13 cellular contexts compared by ENCODE assay signal in genomic region chr19:10233946-10234345, GRCh38. TPM values are rescaled to one million over a fixed set of nuclear protein-coding genes. Genes with fewer than 3 reads are reported as not detected.
A peak's percentile ranks its signal among the peaks of the same experiment; 100 is the strongest.
DNase-seq lines count a peak whose midpoint lies in the region; ATAC-seq and TF ChIP-seq lines count a peak whose summit lies in the region.
"Had no signal": no experiment of that assay in that cellular context is flagged by ENCODE, and none has a peak within 500 bp of the region (broad histone marks: within the 10 kb centered on the region; RNA-seq: fewer than 3 reads in every experiment).

No MANE protein-coding gene starts in this region.

- no peak overlapping the region for H3K27ac ChIP-seq in CD4-positive, alpha-beta T cell (ENCODE audit: low read depth, low read length)
- H3K27ac ChIP-seq in DOHH2 (ENCODE audit: low read depth, low read length) (peak overlapping the region; percentile 100), OCI-LY7 (ENCODE audit: low read depth, low read length, poor library complexity, severe bottlenecking) (peak overlapping the region; percentile 95), ascending aorta (no peak overlapping the region)
- H3K27ac ChIP-seq: KMS-11 had no signal

- H3K9me2 ChIP-seq in DOHH2 (replicated peaks; ENCODE audit: control insufficient read depth, low read length) (no peaks in the 10 kb centered on the region), OCI-LY7 (ENCODE audit: insufficient read depth, low read length) (no peaks in the 10 kb centered on the region)

- H3K27me3 ChIP-seq in CD4-positive, alpha-beta T cell (ENCODE audit: control insufficient read depth, insufficient read depth, low read length): no peaks in the 10 kb centered on the region
- H3K27me3 ChIP-seq in DOHH2 (ENCODE audit: control insufficient read depth, low read length): no peaks in the 10 kb centered on the region
- no peaks in the 10 kb centered on the region for H3K27me3 ChIP-seq in ascending aorta
- H3K27me3 ChIP-seq: BLaER1 treated with 17β-estradiol and CSF1 and Interleukin-3, amounts not matched to agents 10 nM and 100 nM had no signal

- H4K20me1 ChIP-seq in DOHH2 (ENCODE audit: control insufficient read depth, insufficient read depth, low read depth, low read length) (no peaks in the 10 kb centered on the region), OCI-LY7 (ENCODE audit: insufficient read depth, low read length) (no peaks in the 10 kb centered on the region)

- peaks cover 65% of the 10 kb centered on the region for H3F3A ChIP-seq in DOHH2 (ENCODE audit: control insufficient read depth, insufficient read depth)

- CTCF ChIA-PET in CD4-positive, alpha-beta T cell (lab: Charles Lee): interaction anchor here (2.0 kb wide), 1 partner anchor 16 kb away, joined by 12 read pairs; no protein-coding TSS in a partner anchor
- CTCF ChIA-PET in OCI-LY7 (lab: Charles Lee; ENCODE audit: unreplicated experiment): no interaction called here
- CTCF ChIA-PET in Calu3 (lab: Charles Lee): no interaction called here

- no peaks in the 10 kb centered on the region for H3K36me3 Mint-ChIP-seq in CD4-positive, alpha-beta T cell (ENCODE audit: low read depth)
- H3K36me3 Mint-ChIP-seq in Calu3 (ENCODE audit: insufficient read depth, unreplicated experiment) (peaks cover 28% of the 10 kb centered on the region), mesothelial cell of epicardium (no peaks in the 10 kb centered on the region)

- peak overlapping the region; percentile 55 for H3K4me3 ChIP-seq in DOHH2 (ENCODE audit: low read length)
- H3K4me3 ChIP-seq in OCI-LY7 (ENCODE audit: low read depth, low read length, poor library complexity, severe bottlenecking): no peak overlapping the region
- H3K4me3 ChIP-seq in ascending aorta: no peak overlapping the region
- H3K4me3 ChIP-seq: BLaER1 treated with 17β-estradiol and CSF1 and Interleukin-3, amounts not matched to agents 10 nM and 100 nM had no signal

- no peak for DNase-seq in CD4-positive, alpha-beta T cell
- peak; percentile 50 for DNase-seq in OCI-LY7 (ENCODE audit: low spot score)
- DNase-seq in germinal center (ENCODE audit: low spot score): peak; percentile 33
- DNase-seq in ascending aorta (ENCODE audit: low spot score in 2 of 2): no peak
- DNase-seq in Calu3: no peak
- DNase-seq in mesothelial cell of epicardium (ENCODE audit: low spot score in 2 of 2, unreplicated experiment in 2 of 2): no peak
- no peak for DNase-seq in DMS53 treated with DMSO at 0.1 percent for 48 hours (lab: John Stamatoyannopoulos, UW; ENCODE audit: unreplicated experiment)
- DNase-seq: ACHN, DND-41, H9 had no signal

- H3K9me3 ChIP-seq in CD4-positive, alpha-beta T cell (ENCODE audit: control insufficient read depth, low read length): no peaks in the 10 kb centered on the region
- no peaks in the 10 kb centered on the region for H3K9me3 ChIP-seq in DOHH2 (ENCODE audit: control insufficient read depth, insufficient read depth, low read length)
- no peaks in the 10 kb centered on the region for H3K9me3 ChIP-seq in OCI-LY7 (ENCODE audit: low read length)
- H3K9me3 ChIP-seq in ascending aorta: no peaks in the 10 kb centered on the region
- H3K9me3 ChIP-seq: BLaER1 treated with 17β-estradiol and CSF1 and Interleukin-3, amounts not matched to agents 10 nM and 100 nM had no signal

- no peak overlapping the region for H3K4me3 Mint-ChIP-seq in CD4-positive, alpha-beta T cell
- no peak overlapping the region for H3K4me3 Mint-ChIP-seq in Calu3 (ENCODE audit: low read depth, unreplicated experiment)
- H3K4me3 Mint-ChIP-seq in mesothelial cell of epicardium: no peak overlapping the region
- H3K4me3 Mint-ChIP-seq: H9 had no signal

- H3K79me2 ChIP-seq in DOHH2 (ENCODE audit: control insufficient read depth, low read length) (peaks cover 57% of the 10 kb centered on the region), OCI-LY7 (ENCODE audit: insufficient read depth, low read depth, low read length) (peaks cover 51% of the 10 kb centered on the region)

- peaks cover 39% of the 10 kb centered on the region for H3K36me3 ChIP-seq in DOHH2 (ENCODE audit: control insufficient read depth, low read length)
- H3K36me3 ChIP-seq in OCI-LY7 (ENCODE audit: insufficient read depth, low read length): peaks cover 14% of the 10 kb centered on the region
- H3K36me3 ChIP-seq in ascending aorta: no peaks in the 10 kb centered on the region
- H3K36me3 ChIP-seq: BLaER1 treated with 17β-estradiol and CSF1 and Interleukin-3, amounts not matched to agents 10 nM and 100 nM had no signal

- peaks cover 30% of the 10 kb centered on the region for H3K4me1 Mint-ChIP-seq in CD4-positive, alpha-beta T cell (ENCODE audit: low read depth)
- H3K4me1 Mint-ChIP-seq in Calu3 (ENCODE audit: low read depth, unreplicated experiment) (no peaks in the 10 kb centered on the region), mesothelial cell of epicardium (peaks cover 14% of the 10 kb centered on the region)

- peak overlapping the region; percentile 24 for H3K27ac Mint-ChIP-seq in CD4-positive, alpha-beta T cell
- no peak overlapping the region for H3K27ac Mint-ChIP-seq in Calu3 (ENCODE audit: unreplicated experiment)
- H3K27ac Mint-ChIP-seq in mesothelial cell of epicardium: no peak overlapping the region
- H3K27ac Mint-ChIP-seq: H9 had no signal

- peak overlapping the region; percentile 85 for H3K4me2 ChIP-seq in DOHH2 (ENCODE audit: low read length)
- peak overlapping the region; percentile 45 for H3K4me2 ChIP-seq in OCI-LY7 (ENCODE audit: low read length)
- H3K4me2 ChIP-seq: KMS-11 had no signal

- H2AFZ ChIP-seq in OCI-LY7 (ENCODE audit: low read length): no peak overlapping the region

- no peaks in the 10 kb centered on the region for H3K9me3 Mint-ChIP-seq in CD4-positive, alpha-beta T cell
- H3K9me3 Mint-ChIP-seq in Calu3 (ENCODE audit: low read depth, unreplicated experiment): no peaks in the 10 kb centered on the region
- H3K9me3 Mint-ChIP-seq in mesothelial cell of epicardium: no peaks in the 10 kb centered on the region
- H3K9me3 Mint-ChIP-seq: H9 had no signal

- no peaks in the 10 kb centered on the region for H3K27me3 Mint-ChIP-seq in CD4-positive, alpha-beta T cell
- H3K27me3 Mint-ChIP-seq in Calu3 (ENCODE audit: unreplicated experiment): no peaks in the 10 kb centered on the region
- H3K27me3 Mint-ChIP-seq in mesothelial cell of epicardium (ENCODE audit: low read depth): no peaks in the 10 kb centered on the region

- intact Hi-C loops in CD4-positive, alpha-beta T cell (cut with DNase I, micrococcal nuclease): loop anchor here (5.0 kb wide), 1 partner anchor 37 kb away; no protein-coding TSS in a partner anchor
- intact Hi-C loops in OCI-LY7 (cut with micrococcal nuclease; ENCODE audit: unreplicated experiment): loop anchor here (10.0 kb wide), 2 partner anchors 129 to 741 kb away; partner anchors contain the start of genes ANGPTL6 and PPAN
- intact Hi-C loops in ascending aorta (cut with DNase I): no loop called here
- intact Hi-C loops in Calu3 (cut with micrococcal nuclease; ENCODE audit: unreplicated experiment): no loop called here

- H3K4me1 ChIP-seq in DOHH2 (ENCODE audit: control insufficient read depth, low read length): peaks cover 77% of the 10 kb centered on the region
- peaks cover 80% of the 10 kb centered on the region for H3K4me1 ChIP-seq in OCI-LY7 (ENCODE audit: insufficient read depth, low read length, poor library complexity, severe bottlenecking)
- H3K4me1 ChIP-seq in ascending aorta: peaks cover 3 to 8% of the 10 kb centered on the region in 2 donors

- TF ChIP-seq CTCF in CD4-positive, alpha-beta T cell (IDR thresholded peaks at IDR 0.05): no peak
- TF ChIP-seq CTCF in DOHH2 (IDR thresholded peaks at IDR 0.05; ENCODE audit: low read depth, low read length, poor library complexity, severe bottlenecking) (no peak), OCI-LY7 (conservative IDR thresholded peaks at IDR 0.05; ENCODE audit: low read length) (no peak), ascending aorta (IDR thresholded peaks at IDR 0.05) (no peak), Calu3 (IDR thresholded peaks at IDR 0.05; ENCODE audit: unreplicated experiment) (no peak), mesothelial cell of epicardium (IDR thresholded peaks at IDR 0.05; ENCODE audit: unreplicated experiment) (no peak)

- POLR2A ChIA-PET in CD4-positive, alpha-beta T cell (lab: Charles Lee): interaction anchor here (0.6 kb wide), 1 partner anchor 137 kb away, joined by 3 read pairs; no protein-coding TSS in a partner anchor
- POLR2A ChIA-PET in OCI-LY7 (lab: Charles Lee): interaction anchor here (0.6 to 3.3 kb wide), 3 partner anchors 13 to 34 kb away, joined by 3 to 12 read pairs (median 4); no protein-coding TSS in a partner anchor

- no peak for ATAC-seq in CD4-positive, alpha-beta T cell (ENCODE audit: poor library complexity)

- BruUV-seq in OCI-LY7 (replicated peaks; lab: Mats Ljungman, UMichigan) (no TSS peak), Calu3 (replicated peaks; lab: Mats Ljungman, UMichigan) (no TSS peak)

RNA-seq across cellular contexts. Expression of gene S1PR2, which starts 2.8 kb away (rescaled TPM):
- total RNA-seq in CD4-positive, alpha-beta T cell: 10 to 100 TPM; 14.6 to 17.2 TPM
- 27.0 and 27.8 TPM in 2 replicates for total RNA-seq in OCI-LY7 (2014; rRNA removed; shearing (Covaris generic))
- total RNA-seq in OCI-LY7 (2022): 51.6 and 64.5 TPM in 2 replicates
- 24.3 TPM for total RNA-seq in ascending aorta
- total RNA-seq in Calu3 (2022): 4.8 and 5.3 TPM in 2 replicates
- 34.6 to 36.9 TPM (median 34.9 TPM) in 3 replicates for total RNA-seq in mesothelial cell of epicardium

RNA-seq across cellular contexts. Expression of gene MRPL4, which starts 18.1 kb away (rescaled TPM):
- total RNA-seq in CD4-positive, alpha-beta T cell: 10 to 100 TPM; 44.6 to 47.3 TPM
- total RNA-seq in OCI-LY7 (2014; rRNA removed; shearing (Covaris generic)): 134 and 148 TPM in 2 replicates
- total RNA-seq in OCI-LY7 (2022) (132 and 155 TPM in 2 replicates), ascending aorta (72.9 TPM), Calu3 (2022) (59.2 and 60.4 TPM in 2 replicates), mesothelial cell of epicardium (54.1 to 57.4 TPM (median 54.4 TPM) in 3 replicates)

RNA-seq across cellular contexts. Expression of gene ICAM1, which starts 37.0 kb away (rescaled TPM):
- total RNA-seq in CD4-positive, alpha-beta T cell: 1 to 10 TPM; 7.0 to 7.4 TPM
- 12.0 and 15.8 TPM in 2 replicates for total RNA-seq in OCI-LY7 (2014; rRNA removed; shearing (Covaris generic))
- total RNA-seq in OCI-LY7 (2022) (13.4 and 13.5 TPM in 2 replicates), ascending aorta (74.8 TPM), Calu3 (2022) (91.0 and 147 TPM in 2 replicates), mesothelial cell of epicardium (9.0 to 11.6 TPM (median 9.6 TPM) in 3 replicates)

RNA-seq across cellular contexts. Expression of gene DNMT1, which starts 39.2 kb away (rescaled TPM):
- total RNA-seq in CD4-positive, alpha-beta T cell: 100 to 1,000 TPM; 159 to 160 TPM
- total RNA-seq in OCI-LY7 (2014; rRNA removed; shearing (Covaris generic)): 329 and 365 TPM in 2 replicates
- total RNA-seq in OCI-LY7 (2022) (680 and 699 TPM in 2 replicates), ascending aorta (54.0 TPM), Calu3 (2022) (133 and 139 TPM in 2 replicates), mesothelial cell of epicardium (110 to 115 TPM (median 112 TPM) in 3 replicates)

RNA-seq across cellular contexts. Expression of gene ICAM4, which starts 52.8 kb away (rescaled TPM):
- under 1 TPM; 0.52 to 0.70 TPM for total RNA-seq in CD4-positive, alpha-beta T cell
- not detected in 2 replicates for total RNA-seq in OCI-LY7 (2014; rRNA removed; shearing (Covaris generic))
- total RNA-seq in OCI-LY7 (2022): 0.38 and 0.53 TPM in 2 replicates
- not detected for total RNA-seq in ascending aorta
- total RNA-seq in Calu3 (2022): 1.6 and 1.7 TPM in 2 replicates
- 2.0 to 2.6 TPM (median 2.4 TPM) in 3 replicates for total RNA-seq in mesothelial cell of epicardium

Comparison
In these comparisons a context has a peak if more than half of its experiments do, and no peak if none do; other contexts are left out.
1. DNase-seq: peak in OCI-LY7 (single experiment) and germinal center (single experiment); none in CD4-positive, alpha-beta T cell (0 of 10), ascending aorta (0 of 2), Calu3 (single experiment), mesothelial cell of epicardium (0 of 2) and DMS53 treated with DMSO at 0.1 percent for 48 hours (single experiment).
2. H3K27ac ChIP-seq: peak in DOHH2 (single experiment) and OCI-LY7 (single experiment); none in CD4-positive, alpha-beta T cell (single experiment) and ascending aorta (0 of 2).
3. intact Hi-C loops: an anchor here in CD4-positive, alpha-beta T cell (5.0 kb wide) and OCI-LY7 (10.0 kb wide); none called in ascending aorta and Calu3.